In the genomic region with DNA sequence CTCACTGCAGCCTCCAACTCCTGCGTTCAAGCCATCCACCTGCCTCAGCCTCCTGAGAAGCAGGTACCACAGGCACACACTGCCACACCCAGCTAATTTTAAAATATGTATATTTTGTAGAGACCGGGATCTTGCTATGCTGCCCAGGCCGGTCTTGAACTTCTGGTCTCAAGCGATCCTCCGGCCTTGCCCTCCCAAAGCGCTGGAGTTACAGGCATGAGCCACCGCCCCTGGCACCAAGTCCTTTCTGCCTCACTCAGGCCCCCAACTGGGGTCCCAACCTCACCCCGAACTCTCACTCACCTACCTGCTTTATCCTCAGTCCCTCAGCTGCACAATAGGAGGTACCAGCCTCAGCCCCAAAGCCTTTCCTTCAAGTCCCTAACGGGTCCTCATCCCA, we compare ENCODE assay signal across 2 cellular contexts.
TF ChIP-seq lines count a peak whose summit lies in the region.

No MANE protein-coding gene starts in this region.

TF ChIP-seq in HEK293, 187 proteins besides CTCF, POLR2A, EP300 and RAD21:
- TF ChIP-seq ZNF843 (tag by site-specific recombination; IDR thresholded peaks at IDR 0.05) (no peak), ZNF121 (tag by site-specific recombination; IDR thresholded peaks at IDR 0.05) (peak; percentile 77)

TF ChIP-seq in WTC11, 78 proteins besides CTCF, POLR2A, EP300 and RAD21:
- TF ChIP-seq ZNF396 (CRISPR knock-in tag; IDR thresholded peaks at IDR 0.05; ENCODE audit: borderline replicate concordance) = no peak
